ENCODE assay signal across 8 cellular contexts in the genomic region with DNA sequence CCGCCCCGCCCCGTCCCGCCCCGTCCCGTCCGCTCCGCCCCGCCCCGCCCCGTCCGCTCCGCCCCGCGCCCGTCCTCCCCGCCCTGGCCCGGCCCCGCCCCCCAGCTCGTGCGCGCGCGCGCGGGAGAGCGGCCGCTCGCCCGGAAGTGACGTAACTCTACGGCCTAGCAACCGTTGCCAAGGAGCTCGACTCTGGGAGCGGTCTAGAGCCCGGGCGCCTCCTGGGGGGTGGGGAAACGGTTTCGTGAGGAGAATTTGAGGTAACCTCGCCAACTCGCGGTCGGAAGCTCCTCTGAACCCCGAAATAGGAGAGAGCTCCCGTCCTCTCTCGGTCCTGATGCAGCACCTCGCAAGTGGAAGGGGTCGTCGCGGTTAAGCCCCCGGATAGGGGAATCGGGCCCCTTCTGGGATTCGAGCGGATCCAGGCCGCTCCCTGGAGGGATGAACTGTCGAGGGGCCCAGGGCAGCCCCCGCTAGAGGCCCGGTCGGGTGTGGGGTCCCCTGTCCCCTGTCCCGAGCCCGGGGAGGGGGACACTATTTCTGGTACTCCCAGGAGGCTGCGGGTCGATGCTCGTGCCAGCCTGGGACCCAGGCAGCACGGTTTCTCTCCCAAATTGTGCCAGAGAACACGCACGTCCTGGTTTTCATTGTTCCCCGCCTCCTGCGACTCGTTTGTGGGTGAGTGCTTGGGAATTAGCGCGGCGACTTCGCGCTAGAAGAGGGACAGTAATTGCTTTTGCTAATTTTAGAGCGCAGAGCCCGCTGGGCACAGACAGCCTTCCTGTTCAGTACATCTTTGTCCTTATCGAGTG. TPM values are rescaled to one million over a fixed set of nuclear protein-coding genes. Genes with fewer than 3 reads are reported as not detected.
DNase-seq lines count a peak whose midpoint lies in the region; ATAC-seq, FAIRE-seq and TF ChIP-seq lines count a peak whose summit lies in the region.

A gene with protein sequence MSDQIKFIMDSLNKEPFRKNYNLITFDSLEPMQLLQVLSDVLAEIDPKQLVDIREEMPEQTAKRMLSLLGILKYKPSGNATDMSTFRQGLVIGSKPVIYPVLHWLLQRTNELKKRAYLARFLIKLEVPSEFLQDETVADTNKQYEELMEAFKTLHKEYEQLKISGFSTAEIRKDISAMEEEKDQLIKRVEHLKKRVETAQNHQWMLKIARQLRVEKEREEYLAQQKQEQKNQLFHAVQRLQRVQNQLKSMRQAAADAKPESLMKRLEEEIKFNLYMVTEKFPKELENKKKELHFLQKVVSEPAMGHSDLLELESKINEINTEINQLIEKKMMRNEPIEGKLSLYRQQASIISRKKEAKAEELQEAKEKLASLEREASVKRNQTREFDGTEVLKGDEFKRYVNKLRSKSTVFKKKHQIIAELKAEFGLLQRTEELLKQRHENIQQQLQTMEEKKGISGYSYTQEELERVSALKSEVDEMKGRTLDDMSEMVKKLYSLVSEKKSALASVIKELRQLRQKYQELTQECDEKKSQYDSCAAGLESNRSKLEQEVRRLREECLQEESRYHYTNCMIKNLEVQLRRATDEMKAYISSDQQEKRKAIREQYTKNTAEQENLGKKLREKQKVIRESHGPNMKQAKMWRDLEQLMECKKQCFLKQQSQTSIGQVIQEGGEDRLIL (plus strand): TSS at position 174 of the 812 bp plus-strand sequence. CDS start 3,024 bp downstream, outside the sequence.

- peak; percentile 27 for FAIRE-seq in H54 (lab: Jason Lieb, UNC)

- H3K27me3 Mint-ChIP-seq in nephron (ENCODE audit: low read depth), result peaks cover 7% of the 10 kb centered on the region

- peak; percentile 36; the same call in 1 of the 2 replicates for TF ChIP-seq POLR2A in H54 (IDR thresholded peaks at IDR 0.05; ENCODE audit: low read depth, low read length)

- no peak for TF ChIP-seq CTCF in nephron (IDR thresholded peaks at IDR 0.05; ENCODE audit: unreplicated experiment in 3 of 3)

- peaks cover 47% of the 10 kb centered on the region for H3K4me1 Mint-ChIP-seq in nephron

- ATAC-seq in stimulated activated naive CD8-positive, alpha-beta T cell treated with anti-CD3 and anti-CD28 coated beads, Interleukin-15, Interleukin-2, amounts not matched to agents 100 U/mL and 50 U/mL, for 24 hours, result peak; percentile 96

- peaks cover 9% of the 10 kb centered on the region for H3K36me3 ChIP-seq in MG63

- peak within 1 kb of the TSS; percentile 76 to 96 (median 95) for H3K27ac Mint-ChIP-seq in nephron

- H3K4me3 ChIP-seq in MG63, result peak within 1 kb of the TSS; percentile 96

- no peaks in the 10 kb centered on the region for H3K9me3 ChIP-seq in MG63

- H3K36me3 Mint-ChIP-seq in nephron (ENCODE audit: low read depth), result peaks cover 12% of the 10 kb centered on the region

- DNase-seq in DMS79 (lab: John Stamatoyannopoulos, UW) (peak; percentile 72), H54 (ENCODE audit: insufficient read length, low spot score) (peak; percentile 90), MG63 (peak; percentile 91), SHP77 (lab: John Stamatoyannopoulos, UW) (peak; percentile 84 to 86), fibroblast of the conjunctiva (ENCODE audit: low read depth) (peak; percentile 90)
- DNase-seq in activated effector memory CD4-positive, alpha-beta T cell treated with anti-CD3 and anti-CD28 coated beads, Interleukin-2, amount 50 U/mL, for 16 hours, result peak; percentile 99
- DNase-seq in stimulated activated naive CD8-positive, alpha-beta T cell treated with anti-CD3 and anti-CD28 coated beads, Interleukin-15, Interleukin-2, amounts not matched to agents 100 U/mL and 50 U/mL, for 24 hours, result peak; percentile 98

- H3K27me3 ChIP-seq in MG63, result no peaks in the 10 kb centered on the region

- peak within 1 kb of the TSS; percentile 95 to 98 (median 97) for H3K4me3 Mint-ChIP-seq in nephron

- H3K9me3 Mint-ChIP-seq in nephron, result no peaks in the 10 kb centered on the region

RNA-seq across cellular contexts. Expression of the gene that starts here (rescaled TPM):
- 6.9 and 36.1 TPM in 2 replicates for total RNA-seq in MG63 (2014; rRNA removed; shearing (Covaris generic); ENCODE audit: low replicate concordance)

Comparison
In these comparisons a context has a peak if more than half of its experiments do, and no peak if none do; other contexts are left out.
1. Peak in every context shown above with its lines: DNase-seq, ATAC-seq and H3K4me3 ChIP-seq.